ENCODE assay signal across 30 cellular contexts in genomic region chr13:113735194-113735593, GRCh38.
"Had no signal": no experiment of that assay in that cellular context is flagged by ENCODE, and none has a peak within 500 bp of the region (broad histone marks: within the 10 kb centered on the region; RNA-seq: fewer than 3 reads in every experiment).

No MANE protein-coding gene starts in this region.

- H3K27ac ChIP-seq: brain microvascular endothelial cell, esophagus muscularis mucosa, foreskin keratinocyte, gastrocnemius medialis had no signal

- ATAC-seq: activated CD4-positive, alpha-beta T cell treated with anti-CD3 and anti-CD28 coated beads for 36 hours; activated CD8-positive, alpha-beta memory T cell treated with anti-CD3 and anti-CD28 coated beads, Interleukin-2, amount 10 ng/mL, durations not matched to agents 7 days and 5 days; activated CD8-positive, alpha-beta T cell treated with anti-CD3 and anti-CD28 coated beads, Interleukin-2, amount 10 ng/mL, durations not matched to agents 7 days and 5 days; activated naive CD4-positive, alpha-beta T cell treated with anti-CD3 and anti-CD28 coated beads, Interleukin-2, amount 50 U/mL, for 72 hours; effector memory CD8-positive, alpha-beta T cell; foreskin keratinocyte; gastrocnemius medialis had no signal

- H3K4me1 ChIP-seq: esophagus muscularis mucosa, foreskin keratinocyte, gastrocnemius medialis had no signal

- H3K36me3 ChIP-seq: brain microvascular endothelial cell, esophagus muscularis mucosa, gastrocnemius medialis had no signal

- DNase-seq: activated CD4-positive, alpha-beta memory T cell treated with anti-CD3 and anti-CD28 coated beads for 36 hours; activated CD4-positive, alpha-beta T cell treated with anti-CD3 and anti-CD28 coated beads for 36 hours; activated CD4-positive, alpha-beta T cell treated with anti-CD3 and anti-CD28 coated beads, Interleukin-2, amount 10 ng/mL, durations not matched to agents 24 days and 14 days; activated CD4-positive, CD25-positive, alpha-beta regulatory T cell; activated CD4-positive, CD25-positive, alpha-beta regulatory T cell treated with anti-CD3 and anti-CD28 coated beads, Interleukin-2, amount 50 U/mL, for 72 hours; activated CD8-positive, alpha-beta memory T cell treated with anti-CD3 and anti-CD28 coated beads, Interleukin-2, amount 10 ng/mL, durations not matched to agents 7 days and 5 days; activated CD8-positive, alpha-beta memory T cell treated with anti-CD3 and anti-CD28 coated beads, Interleukin-2, amount 50 U/mL, for 4 hours; activated CD8-positive, alpha-beta T cell treated with anti-CD3 and anti-CD28 coated beads, Interleukin-2, amount 10 ng/mL, durations not matched to agents 7 days and 5 days; activated gamma-delta T cell; activated naive CD4-positive, alpha-beta T cell; activated naive CD4-positive, alpha-beta T cell treated with anti-CD3 and anti-CD28 coated beads, Interleukin-2, amount 10 ng/mL, durations not matched to agents 7 days and 5 days; activated naive CD8-positive, alpha-beta T cell treated with anti-CD3 and anti-CD28 coated beads, Interleukin-2, amount 10 ng/mL, durations not matched to agents 7 days and 5 days; activated T-cell treated with anti-CD3 and anti-CD28 coated beads, Interleukin-2, amount 50 U/mL, for 1 hour; activated T-cell treated with anti-CD3 and anti-CD28 coated beads, Interleukin-2, amount 50 U/mL, for 48 hours; anterior cingulate cortex; brain microvascular endothelial cell; cortex of kidney; dermis blood vessel endothelial cell; effector CD4-positive, alpha-beta T cell; effector memory CD8-positive, alpha-beta T cell; erythroblast; foreskin keratinocyte; gastrocnemius medialis; glutamatergic neuron; T-helper 2 cell had no signal

- H3K4me3 ChIP-seq: esophagus muscularis mucosa, gastrocnemius medialis had no signal

- H3K9me3 ChIP-seq: esophagus muscularis mucosa, gastrocnemius medialis had no signal

- FAIRE-seq: astrocyte, bronchial epithelial cell, colon had no signal
